In genomic region chr13:71867101-71867814, GRCh38 we compare ENCODE assay signal across 8 cellular contexts. TPM values are rescaled to one million over a fixed set of nuclear protein-coding genes. Genes with fewer than 3 reads are reported as not detected.
DNase-seq lines count a peak whose midpoint lies in the region; ATAC-seq and TF ChIP-seq lines count a peak whose summit lies in the region.

Gene DACH1, minus strand, starts transcription at chr13:71867204.

- ATAC-seq in HG02973 (IDR thresholded peaks at IDR 0.05; ENCODE audit: unreplicated experiment) (peak; percentile 69), heart left ventricle (peak; percentile 68 to 82 (median 80)), GM21619 (IDR thresholded peaks at IDR 0.05; ENCODE audit: unreplicated experiment) (no peak)

- H3K4me2 ChIP-seq in osteoblast (ENCODE audit: insufficient read depth, low read length), result peak within 1 kb of the TSS; percentile 68

- no peaks in the 10 kb centered on the region for H3K36me3 Mint-ChIP-seq in T-helper 1 cell treated with Interleukin-12 subunit alpha and Interleukin-12 subunit beta and Interleukin-4 antibody, amounts not matched to agents 30 μg/mL and 1 μg/mL, for 36 hours (ENCODE audit: low read depth)

- H3K36me3 ChIP-seq in adipocyte (ENCODE audit: control insufficient read depth, insufficient read depth, low read length, severe bottlenecking), result no peaks in the 10 kb centered on the region
- no peaks in the 10 kb centered on the region for H3K36me3 ChIP-seq in heart left ventricle
- no peaks in the 10 kb centered on the region for H3K36me3 ChIP-seq in osteoblast (ENCODE audit: insufficient read depth, low read length)

- H3K27me3 ChIP-seq in adipocyte (replicated peaks; ENCODE audit: control insufficient read depth, insufficient read depth, low read length), result peaks cover 46% of the 10 kb centered on the region
- peaks cover 0 to 26% (median 8%) of the 10 kb centered on the region in 9 donors for H3K27me3 ChIP-seq in heart left ventricle
- peaks cover 27% of the 10 kb centered on the region for H3K27me3 ChIP-seq in osteoblast (ENCODE audit: insufficient read depth, low read length)

- peak within 1 kb of the TSS in 11 of 12 donors; percentile 56 to 88 (median 76) for H3K27ac ChIP-seq in heart left ventricle
- H3K27ac ChIP-seq in osteoblast (ENCODE audit: low read depth, low read length), result no peak within 1 kb of the TSS

- H3K4me1 ChIP-seq in adipocyte (ENCODE audit: control insufficient read depth, insufficient read depth, low read length) (peaks cover 9% of the 10 kb centered on the region), heart left ventricle (peaks cover 0 to 20% (median 5%) of the 10 kb centered on the region in 12 donors), osteoblast (ENCODE audit: insufficient read depth, low read length) (peaks cover 3% of the 10 kb centered on the region)

- WGBS in heart left ventricle, 4 donors, result 1 to 2% (median 1%) methylated on average over 31 of the region's 31 CpGs

- peak within 1 kb of the TSS; percentile 84 for H3K4me3 ChIP-seq in adipocyte (ENCODE audit: low read length)
- peak within 1 kb of the TSS; percentile 62 to 90 (median 76) for H3K4me3 ChIP-seq in heart left ventricle
- peak within 1 kb of the TSS; percentile 64 for H3K4me3 ChIP-seq in osteoblast (ENCODE audit: insufficient read depth, low read length)

- H3K4me3 Mint-ChIP-seq in T-helper 1 cell treated with Interleukin-12 subunit alpha and Interleukin-12 subunit beta and Interleukin-4 antibody, amounts not matched to agents 30 μg/mL and 1 μg/mL, for 36 hours, result peak within 1 kb of the TSS; percentile 73

- peaks cover 82% of the 10 kb centered on the region for H3K27me3 Mint-ChIP-seq in T-helper 1 cell treated with Interleukin-12 subunit alpha and Interleukin-12 subunit beta and Interleukin-4 antibody, amounts not matched to agents 30 μg/mL and 1 μg/mL, for 36 hours (ENCODE audit: low read depth)

- H3K79me2 ChIP-seq in osteoblast (ENCODE audit: insufficient read depth, low read length), result no peaks in the 10 kb centered on the region

- no peaks in the 10 kb centered on the region for H3K9me3 Mint-ChIP-seq in T-helper 1 cell treated with Interleukin-12 subunit alpha and Interleukin-12 subunit beta and Interleukin-4 antibody, amounts not matched to agents 30 μg/mL and 1 μg/mL, for 36 hours

- TF ChIP-seq CTCF in heart left ventricle (IDR thresholded peaks at IDR 0.05) (no peak), osteoblast (IDR thresholded peaks at IDR 0.05; ENCODE audit: extremely low read depth, low read depth, low read length) (no peak)

- intact Hi-C loops in heart left ventricle (cut with DNase I), result loop anchor here in 6 of 10 donors (5.0 to 10.0 kb wide), 10 partner anchors 72 to 622 kb away; no protein-coding TSS in a partner anchor

- H4K20me1 ChIP-seq in osteoblast (ENCODE audit: insufficient read depth, low read length), result no peaks in the 10 kb centered on the region

- peak within 1 kb of the TSS; percentile 72 for H3K27ac Mint-ChIP-seq in T-helper 1 cell treated with Interleukin-12 subunit alpha and Interleukin-12 subunit beta and Interleukin-4 antibody, amounts not matched to agents 30 μg/mL and 1 μg/mL, for 36 hours

- no peak within 1 kb of the TSS for H3K9ac ChIP-seq in adipocyte (ENCODE audit: low read length)

- peak within 1 kb of the TSS; percentile 80 for H2AFZ ChIP-seq in osteoblast (ENCODE audit: low read length)

- DNase-seq in T-helper 1 cell (no peak), NCI-H345 treated with DMSO at 0.1 percent for 48 hours (lab: John Stamatoyannopoulos, UW; ENCODE audit: unreplicated experiment) (peak; percentile 46), adipocyte (ENCODE audit: low read depth) (peak; percentile 53), heart left ventricle (peak; percentile 56 to 70 (median 68)), osteoblast (ENCODE audit: insufficient read length, low spot score, missing footprints) (peak; percentile 77)

- TF ChIP-seq POLR2A in heart left ventricle (IDR thresholded peaks at IDR 0.05), result no peak

- H3K4me1 Mint-ChIP-seq in T-helper 1 cell treated with Interleukin-12 subunit alpha and Interleukin-12 subunit beta and Interleukin-4 antibody, amounts not matched to agents 30 μg/mL and 1 μg/mL, for 36 hours (ENCODE audit: low read depth), result peaks cover 18% of the 10 kb centered on the region

- H3K9me3 ChIP-seq in adipocyte (ENCODE audit: control insufficient read depth, low read length) (no peaks in the 10 kb centered on the region), heart left ventricle (no peaks in the 10 kb centered on the region), osteoblast (ENCODE audit: low read depth, low read length) (no peaks in the 10 kb centered on the region)

RNA-seq across cellular contexts. Expression of gene DACH1, which starts in this region (rescaled TPM):
- total RNA-seq in heart left ventricle (1 to 10 TPM; 1.2 to 3.8 (median 2.2) TPM), osteoblast (not detected in 2 replicates)
- 1 to 10 TPM; 1.2 TPM for polyA plus RNA-seq in heart left ventricle

Comparison
In these comparisons a context has a peak if more than half of its experiments do, and no peak if none do; other contexts are left out.
1. Peak in DNase-seq, H3K4me3 ChIP-seq and H3K4me2 ChIP-seq in osteoblast; RNA of the gene not detected or under 1 TPM.
2. DNase-seq: peak in NCI-H345 treated with DMSO at 0.1 percent for 48 hours (single experiment), adipocyte (single experiment) and heart left ventricle (5 of 5); none in T-helper 1 cell (0 of 5).
3. Peak in every context shown above with its lines, with median percentiles within 50 percentile points of each other: H3K4me3 ChIP-seq.